In genomic region chr12:122040579-122041386, GRCh38 we compare ENCODE assay signal across 1 cellular context.
TF ChIP-seq lines count a peak whose summit lies in the region.

No MANE protein-coding gene starts in this region.

TF ChIP-seq in GM23338, 12 proteins besides CTCF, POLR2A, EP300 and RAD21:
- no peak for TF ChIP-seq ZNF114 (CRISPR knock-in tag; IDR thresholded peaks at IDR 0.05)
- no peak for TF ChIP-seq ETS1 (IDR thresholded peaks at IDR 0.05)
- TF ChIP-seq NANOG (IDR thresholded peaks at IDR 0.05; ENCODE audit: borderline replicate concordance): no peak
- TF ChIP-seq EZH2phosphoT487 (IDR thresholded peaks at IDR 0.05; ENCODE audit: unreplicated experiment): no peak
- no peak for TF ChIP-seq REST (IDR thresholded peaks at IDR 0.05; ENCODE audit: unreplicated experiment)
- TF ChIP-seq ZNF331 (CRISPR knock-in tag; IDR thresholded peaks at IDR 0.05; ENCODE audit: low read depth): no peak
- TF ChIP-seq STAT1 (IDR thresholded peaks at IDR 0.05; ENCODE audit: unreplicated experiment): no peak
- no peak for TF ChIP-seq POLR2AphosphoS5 (IDR thresholded peaks at IDR 0.05; ENCODE audit: low read depth)
- TF ChIP-seq EZH2 (IDR thresholded peaks at IDR 0.05; ENCODE audit: low read depth, unreplicated experiment): no peak
- TF ChIP-seq JUNB (IDR thresholded peaks at IDR 0.05; ENCODE audit: unreplicated experiment): no peak
- no peak for TF ChIP-seq CREB1 (CRISPR knock-in tag; IDR thresholded peaks at IDR 0.05; ENCODE audit: low read depth)
- no peak for TF ChIP-seq ZNF462 (CRISPR knock-in tag; IDR thresholded peaks at IDR 0.05)
